7 cellular contexts compared by ENCODE assay signal in the genomic region with DNA sequence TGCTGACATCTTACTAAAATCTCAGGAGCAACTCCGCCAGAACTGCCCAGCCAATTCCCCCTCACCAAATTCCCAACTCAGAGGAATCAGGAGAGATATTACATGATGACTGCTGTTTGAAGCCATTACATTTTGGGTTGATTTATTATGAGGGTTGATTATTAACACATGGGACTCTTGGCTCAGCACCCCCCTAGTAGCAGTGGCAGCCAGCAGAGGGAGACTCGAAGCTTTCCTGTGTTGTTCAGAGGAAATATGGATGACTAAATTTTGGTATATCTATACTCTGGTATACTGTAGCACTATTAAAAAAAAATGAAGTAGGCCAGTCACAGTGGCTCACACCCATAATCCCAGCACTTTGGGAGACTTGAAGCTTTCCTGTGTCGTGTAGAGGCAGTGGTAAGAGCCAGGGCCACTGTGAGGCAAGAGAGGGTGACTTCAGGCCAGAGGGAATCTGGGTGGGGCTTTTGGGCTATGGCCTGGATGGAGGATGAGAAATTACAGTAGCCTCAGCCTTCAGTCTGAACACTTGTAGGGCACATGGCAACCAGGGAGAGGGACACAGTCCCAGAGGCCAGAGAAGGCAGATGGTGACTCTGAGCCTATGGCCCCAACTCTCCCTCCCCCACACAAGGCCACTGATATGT.
DNase-seq lines count a peak whose midpoint lies in the region; ATAC-seq, FAIRE-seq and TF ChIP-seq lines count a peak whose summit lies in the region.

No MANE protein-coding gene starts in this region.

- in situ Hi-C loops in GM12878 (cut with MboI), result no loop called here

- no peak for TF ChIP-seq EP300 in GM12878 (IDR thresholded peaks at IDR 0.05; ENCODE audit: borderline replicate concordance in 1 of 2, control insufficient read depth in 1 of 2, low read depth in 2 of 2, low read length in 2 of 2)

- RAD21 ChIA-PET in GM12878 (lab: Charles Lee; ENCODE audit: unreplicated experiment), result interaction anchor here (1.0 to 1.6 kb wide), 4 partner anchors 68 to 264 kb away, joined by 3 read pairs; no protein-coding TSS in a partner anchor

- H3K79me2 ChIP-seq in Karpas-422 (ENCODE audit: low read length) (no peaks in the 10 kb centered on the region), GM12878 (ENCODE audit: control insufficient read depth, insufficient read depth, low read length) (peaks cover 2% of the 10 kb centered on the region; the same call in 1 of the 2 replicates), neural progenitor cell (ENCODE audit: low read depth) (no peaks in the 10 kb centered on the region)

- peaks cover 11% of the 10 kb centered on the region for H3K27me3 Mint-ChIP-seq in neural progenitor cell (ENCODE audit: insufficient read depth, low read depth)

- H3K27me3 ChIP-seq in Karpas-422 (ENCODE audit: low read length), result no peaks in the 10 kb centered on the region
- H3K27me3 ChIP-seq in GM12878 (replicated peaks in 1 of 2; ENCODE audit: control insufficient read depth in 2 of 2, insufficient read depth in 2 of 2, low read length in 1 of 2), result no peaks in the 10 kb centered on the region
- H3K27me3 ChIP-seq in neural progenitor cell, result no peaks in the 10 kb centered on the region

- no peak for FAIRE-seq in GM12878 (lab: Jason Lieb, UNC)

- 58% methylated on average over 3 of the region's 3 CpGs for WGBS in GM12878 (ENCODE audit: insufficient coverage, insufficient replicate concordance, low lambda C conversion rate, missing lambda C conversion rate)

- H3K4me3 ChIP-seq in Karpas-422 (ENCODE audit: low read length), result no peak overlapping the region
- H3K4me3 ChIP-seq in GM12878, result no peak overlapping the region
- no peak overlapping the region for H3K4me3 ChIP-seq in neural progenitor cell

- no peak overlapping the region for H3K4me3 Mint-ChIP-seq in neural progenitor cell

- H3K9me3 Mint-ChIP-seq in neural progenitor cell, result peaks cover 3% of the 10 kb centered on the region

- peaks cover 5% of the 10 kb centered on the region for H3K4me1 ChIP-seq in Karpas-422 (ENCODE audit: low read length)
- H3K4me1 ChIP-seq in GM12878 (ENCODE audit: control insufficient read depth, insufficient read depth, low read length), result peaks cover 8% of the 10 kb centered on the region; the same call in 1 of the 2 replicates
- H3K4me1 ChIP-seq in neural progenitor cell, result peaks cover 21% of the 10 kb centered on the region

- TF ChIP-seq POLR2A in GM12878 (IDR thresholded peaks at IDR 0.05; ENCODE audit: low read depth, low read length), result no peak

- intact Hi-C loops in GM12878 (cut with micrococcal nuclease; ENCODE audit: unreplicated experiment), result loop anchor here (10.0 kb wide), 2 partner anchors 232 to 262 kb away; no protein-coding TSS in a partner anchor

- no peaks in the 10 kb centered on the region for H3K9me2 ChIP-seq in Karpas-422 (replicated peaks; ENCODE audit: insufficient read depth, low read length)

- SMC1A ChIA-PET in GM12878 (lab: Charles Lee; ENCODE audit: uncharacterized antibody, unreplicated experiment), result interaction anchor here (1.0 to 1.6 kb wide), 5 partner anchors 13 to 264 kb away, joined by 3 to 5 read pairs (median 4); no protein-coding TSS in a partner anchor

- TF ChIP-seq RAD21 in GM12878 (IDR thresholded peaks at IDR 0.05; ENCODE audit: insufficient read depth, low read depth, low read length), result peak; percentile 65

- peaks cover 9% of the 10 kb centered on the region for H3K4me1 Mint-ChIP-seq in neural progenitor cell

- H3K36me3 ChIP-seq in Karpas-422 (ENCODE audit: insufficient read depth, low read length) (no peaks in the 10 kb centered on the region), GM12878 (ENCODE audit: control insufficient read depth in 2 of 2, insufficient read depth in 2 of 2, low read length in 1 of 2) (no peaks in the 10 kb centered on the region), neural progenitor cell (no peaks in the 10 kb centered on the region)

- H3K9ac ChIP-seq in Karpas-422 (ENCODE audit: low read length), result no peak overlapping the region
- no peak overlapping the region for H3K9ac ChIP-seq in GM12878 (ENCODE audit: control insufficient read depth, insufficient read depth, low read length)
- no peak overlapping the region for H3K9ac ChIP-seq in neural progenitor cell

- H4K20me1 ChIP-seq in Karpas-422 (ENCODE audit: insufficient read depth, low read depth, low read length), result no peaks in the 10 kb centered on the region
- no peaks in the 10 kb centered on the region for H4K20me1 ChIP-seq in GM12878 (ENCODE audit: control insufficient read depth, insufficient read depth)
- peaks cover 14% of the 10 kb centered on the region for H4K20me1 ChIP-seq in neural progenitor cell (ENCODE audit: low read depth)

- BruUV-seq in GM12878 (replicated peaks; lab: Mats Ljungman, UMichigan), result no TSS peak

- DNase-seq in GM04503 (ENCODE audit: low read depth), result peak; percentile 29
- peak; percentile 79 for DNase-seq in Karpas-422
- DNase-seq in GM12878 (ENCODE audit: low read depth, low spot score), result no peak
- no peak for DNase-seq in neural progenitor cell (ENCODE audit: low spot score)
- no peak for DNase-seq in NCI-H1930 (lab: John Stamatoyannopoulos, UW)
- DNase-seq in T-helper 9 cell, result no peak
- no peak for DNase-seq in NOMO-1 treated with dmso at 0.1 percent for 144 hours (lab: John Stamatoyannopoulos, UW; ENCODE audit: unreplicated experiment)

- peaks cover 19% of the 10 kb centered on the region for H3F3A ChIP-seq in neural progenitor cell (ENCODE audit: low read depth)

- H3K36me3 Mint-ChIP-seq in neural progenitor cell, result no peaks in the 10 kb centered on the region

- POLR2A ChIA-PET in GM12878 (lab: Charles Lee), result no interaction called here

- ATAC-seq in GM12878, result peak; percentile 73

- no peak overlapping the region for H3K27ac ChIP-seq in Karpas-422 (ENCODE audit: low read length)
- no peak overlapping the region for H3K27ac ChIP-seq in GM12878 (ENCODE audit: control insufficient read depth, insufficient read depth)
- H3K27ac ChIP-seq in neural progenitor cell, result no peak overlapping the region

- no peak overlapping the region for H2AFZ ChIP-seq in Karpas-422 (ENCODE audit: low read length)
- H2AFZ ChIP-seq in GM12878 (ENCODE audit: control insufficient read depth, low read depth, low read length), result no peak overlapping the region
- H2AFZ ChIP-seq in neural progenitor cell (replicated peaks), result no peak overlapping the region

- H3K4me2 ChIP-seq in Karpas-422 (ENCODE audit: low read depth, low read length, poor library complexity, severe bottlenecking), result no peak overlapping the region
- no peak overlapping the region for H3K4me2 ChIP-seq in GM12878 (ENCODE audit: control insufficient read depth, insufficient read depth)
- no peak overlapping the region for H3K4me2 ChIP-seq in neural progenitor cell

- H3K27ac Mint-ChIP-seq in neural progenitor cell, result no peak overlapping the region

- CTCF ChIA-PET in GM12878 (lab: Yijun Ruan, JAX), result interaction anchor here (0.8 to 6.0 kb wide), 18 partner anchors 10 to 414 kb away, joined by 3 to 41 read pairs (median 3); no protein-coding TSS in a partner anchor

- H3K9me3 ChIP-seq in Karpas-422 (ENCODE audit: low read length) (no peaks in the 10 kb centered on the region), GM12878 (replicated peaks; ENCODE audit: control insufficient read depth, insufficient read depth, low read length) (peaks cover 3% of the 10 kb centered on the region; the same call in 1 of the 3 replicates), neural progenitor cell (ENCODE audit: low read depth) (no peaks in the 10 kb centered on the region)

- TF ChIP-seq CTCF in GM12878 (IDR thresholded peaks at IDR 0.05 in 2 of 3, conservative IDR thresholded peaks at IDR 0.05 in 1 of 3; ENCODE audit: control insufficient read depth in 2 of 3, extremely low read depth in 1 of 3, insufficient read depth in 1 of 3, low read depth in 3 of 3, low read length in 3 of 3) (peak; percentile 50 to 60 (median 52)), neural progenitor cell (IDR thresholded peaks at IDR 0.05) (peak; percentile 36)

TF ChIP-seq in GM12878, 131 proteins besides CTCF, POLR2A, EP300 and RAD21:
- TF ChIP-seq KDM1A (IDR thresholded peaks at IDR 0.05; ENCODE audit: borderline replicate concordance) (no peak), SMC3 (IDR thresholded peaks at IDR 0.05; ENCODE audit: borderline replicate concordance, low read length) (peak; percentile 57), YY1 (IDR thresholded peaks at IDR 0.05; ENCODE audit: low read depth, low read length) (0 out of 2 replicates have a peak, but pooled peaks have one; percentile 27)
TF ChIP-seq in GM12878: peak in this region for 2.

Comparison
In these comparisons a context has a peak if more than half of its experiments do, and no peak if none do; other contexts are left out.
1. DNase-seq: peak in GM04503 (single experiment) and Karpas-422 (single experiment); none in GM12878 (single experiment), neural progenitor cell (single experiment), NCI-H1930 (0 of 2), T-helper 9 cell (single experiment) and NOMO-1 treated with dmso at 0.1 percent for 144 hours (single experiment).